Comparison of ENCODE assay signal across 1 cellular context in the genomic region with DNA sequence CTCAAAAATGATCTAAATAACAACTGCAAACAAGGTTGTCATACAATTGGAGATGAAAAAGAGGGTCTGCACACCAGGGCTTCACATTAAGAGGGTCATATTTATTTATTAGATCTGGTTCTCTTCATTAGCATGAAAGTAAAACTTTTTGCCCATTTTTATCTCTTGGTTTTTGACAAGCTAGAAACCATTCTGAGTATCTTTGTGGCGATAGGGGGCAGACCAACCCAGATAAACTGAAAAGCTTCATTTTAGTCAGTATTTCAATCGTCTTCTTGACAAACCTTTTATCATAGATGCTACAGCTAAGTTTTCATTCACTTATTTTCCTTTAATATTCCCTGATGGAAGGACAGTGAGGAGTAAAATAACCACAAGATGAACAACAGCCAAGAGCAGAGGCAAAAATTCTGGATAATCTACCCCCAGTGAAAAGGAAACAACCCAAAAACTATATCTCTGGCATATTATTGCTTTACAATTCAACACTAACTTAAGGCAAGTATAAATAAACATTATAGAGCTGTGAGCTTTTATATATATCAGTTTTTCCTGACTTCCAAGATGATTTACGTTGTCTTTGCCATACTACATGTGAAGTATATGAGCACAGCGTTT.
TF ChIP-seq lines count a peak whose summit lies in the region.

No MANE protein-coding gene starts in this region.

TF ChIP-seq in WTC11, 78 proteins besides CTCF, POLR2A, EP300 and RAD21 (continued from another document):
- TF ChIP-seq EMX1 (CRISPR knock-in tag; IDR thresholded peaks at IDR 0.05), result no peak
- TF ChIP-seq, protein P1, sequence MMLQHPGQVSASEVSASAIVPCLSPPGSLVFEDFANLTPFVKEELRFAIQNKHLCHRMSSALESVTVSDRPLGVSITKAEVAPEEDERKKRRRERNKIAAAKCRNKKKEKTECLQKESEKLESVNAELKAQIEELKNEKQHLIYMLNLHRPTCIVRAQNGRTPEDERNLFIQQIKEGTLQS (CRISPR knock-in tag; conservative IDR thresholded peaks at IDR 0.05), result no peak
